Comparison of ENCODE assay signal across 22 cellular contexts in genomic region chr12:96635844-96636243, GRCh38.
DNase-seq lines count a peak whose midpoint lies in the region; ATAC-seq and TF ChIP-seq lines count a peak whose summit lies in the region.
"Had no signal": no experiment of that assay in that cellular context is flagged by ENCODE, and none has a peak within 500 bp of the region (broad histone marks: within the 10 kb centered on the region; RNA-seq: fewer than 3 reads in every experiment).

No MANE protein-coding gene starts in this region.

- no peaks in the 10 kb centered on the region for H3K27me3 ChIP-seq in IMR-90 (ENCODE audit: control insufficient read depth, insufficient read depth, low read length)
- H3K27me3 ChIP-seq: MG63 had no signal

- no peak overlapping the region for H2AFZ ChIP-seq in IMR-90 (replicated peaks; ENCODE audit: low read length, poor library complexity)
- H2AFZ ChIP-seq: PC-9 had no signal

- no peak for DNase-seq in activated CD8-positive, alpha-beta T cell treated with anti-CD3 and anti-CD28 coated beads for 36 hours
- no peak for DNase-seq in activated CD8-positive, alpha-beta T cell treated with anti-CD3 and anti-CD28 coated beads, Interleukin-2, amount 10 ng/mL, durations not matched to agents 7 days and 5 days
- DNase-seq in IMR-90 (no peak), SW480 (ENCODE audit: low spot score) (peak; percentile 8), islet precursor cell (peak; percentile 76), omental fat pad (ENCODE audit: low spot score) (no peak), HEK293T (ENCODE audit: extremely low spot score) (no peak)
- DNase-seq in activated effector memory CD4-positive, alpha-beta T cell treated with anti-CD3 and anti-CD28 coated beads, Interleukin-2, amount 50 U/mL, for 16 hours: no peak
- DNase-seq: Calu3, DMS79 treated with DMSO at 0.1 percent for 48 hours, H7, Karpas-422, MG63, NCI-H1048, NCI-H1417 treated with DMSO at 0.1 percent for 48 hours, NCI-H1694 treated with DMSO at 0.1 percent for 48 hours, NCI-H2081, NCI-H2227 treated with DMSO at 0.1 percent for 48 hours, NCI-H526 treated with DMSO at 0.1 percent for 48 hours, PC-9, SHP77 had no signal

- no peak overlapping the region for H3K9ac ChIP-seq in IMR-90 (ENCODE audit: low read depth, low read length)

- H3K27ac ChIP-seq in IMR-90 (ENCODE audit: insufficient read depth, low read length): no peak overlapping the region
- H3K27ac ChIP-seq: 22Rv1, PC-9 had no signal

- in situ Hi-C loops in IMR-90 (cut with MboI; ENCODE audit: low sequenced_read_pairs): no loop called here

- H2BK5ac ChIP-seq in IMR-90 (ENCODE audit: low read depth, low read length, poor library complexity, severe bottlenecking): no peak overlapping the region

- no peak overlapping the region for H2AK5ac ChIP-seq in IMR-90 (ENCODE audit: low read depth, low read length)

- no peaks in the 10 kb centered on the region for H3K4me1 ChIP-seq in IMR-90 (ENCODE audit: control insufficient read depth, insufficient read depth, low read length)

- BruUV-seq in IMR-90 (replicated peaks; lab: Mats Ljungman, UMichigan): no TSS peak

- H3K36me3 ChIP-seq in IMR-90 (ENCODE audit: control insufficient read depth, insufficient read depth, low read length): no peaks in the 10 kb centered on the region
- H3K36me3 ChIP-seq: MG63 had no signal

- TF ChIP-seq RAD21 in IMR-90 (IDR thresholded peaks at IDR 0.05; ENCODE audit: low read length): no peak

- H3K79me1 ChIP-seq in IMR-90 (ENCODE audit: low read depth in 1 of 2, low read length in 2 of 2): no peaks in the 10 kb centered on the region

- no peaks in the 10 kb centered on the region for H3K9me3 ChIP-seq in IMR-90 (ENCODE audit: control insufficient read depth, insufficient read depth, low read length)
- H3K9me3 ChIP-seq: MG63 had no signal

- peak; percentile 49 for ATAC-seq in activated CD8-positive, alpha-beta T cell treated with anti-CD3 and anti-CD28 coated beads for 36 hours
- ATAC-seq in activated CD8-positive, alpha-beta T cell treated with anti-CD3 and anti-CD28 coated beads, Interleukin-2, amount 10 ng/mL, durations not matched to agents 7 days and 5 days: no peak
- ATAC-seq in IMR-90 (ENCODE audit: low read depth) (no peak), omental fat pad (ENCODE audit: low FRiP score) (no peak)

- CTCF ChIA-PET in activated CD8-positive, alpha-beta T cell treated with anti-CD3 and anti-CD28 coated beads for 36 hours (lab: Charles Lee): no interaction called here
- CTCF ChIA-PET in activated CD8-positive, alpha-beta T cell treated with anti-CD3 and anti-CD28 coated beads, Interleukin-2, amount 10 ng/mL, durations not matched to agents 7 days and 5 days (lab: Charles Lee): no interaction called here
- CTCF ChIA-PET in IMR-90 (lab: Yijun Ruan, JAX) (no interaction called here), HEK293T (lab: Yijun Ruan, JAX) (no interaction called here)

- no peak overlapping the region for H2BK15ac ChIP-seq in IMR-90 (ENCODE audit: low read depth, low read length)

- H4K91ac ChIP-seq in IMR-90 (ENCODE audit: insufficient read depth, low read depth, low read length): no peak overlapping the region

- no peaks in the 10 kb centered on the region for H3K9me3 Mint-ChIP-seq in activated CD8-positive, alpha-beta T cell treated with anti-CD3 and anti-CD28 coated beads for 36 hours
- no peaks in the 10 kb centered on the region for H3K9me3 Mint-ChIP-seq in activated CD8-positive, alpha-beta T cell treated with anti-CD3 and anti-CD28 coated beads, Interleukin-2, amount 10 ng/mL, durations not matched to agents 7 days and 5 days (ENCODE audit: insufficient read depth)

- H2BK20ac ChIP-seq in IMR-90 (ENCODE audit: low read depth, low read length): no peak overlapping the region

- no peak overlapping the region for H3K23ac ChIP-seq in IMR-90 (ENCODE audit: low read depth, low read length)

- TF ChIP-seq POLR2A in IMR-90 (IDR thresholded peaks at IDR 0.05; ENCODE audit: low read depth, low read length): no peak

- intact Hi-C loops in activated CD8-positive, alpha-beta T cell treated with anti-CD3 and anti-CD28 coated beads for 36 hours (cut with micrococcal nuclease): no loop called here
- intact Hi-C loops in IMR-90 (cut with micrococcal nuclease): no loop called here

- H3K14ac ChIP-seq in IMR-90 (replicated peaks; ENCODE audit: low read depth, low read length): no peak overlapping the region

- no peak overlapping the region for H3K56ac ChIP-seq in IMR-90 (ENCODE audit: extremely low read depth, insufficient read depth, low read length)

- no peaks in the 10 kb centered on the region for H3K4me1 Mint-ChIP-seq in activated CD8-positive, alpha-beta T cell treated with anti-CD3 and anti-CD28 coated beads for 36 hours (ENCODE audit: low read depth)
- H3K4me1 Mint-ChIP-seq in activated CD8-positive, alpha-beta T cell treated with anti-CD3 and anti-CD28 coated beads, Interleukin-2, amount 10 ng/mL, durations not matched to agents 7 days and 5 days (ENCODE audit: low read depth): no peaks in the 10 kb centered on the region

- no peak overlapping the region for H4K8ac ChIP-seq in IMR-90 (ENCODE audit: low read depth in 2 of 2, low read length in 2 of 2)

- POLR2A ChIA-PET in activated CD8-positive, alpha-beta T cell treated with anti-CD3 and anti-CD28 coated beads for 36 hours (lab: Charles Lee): interaction anchor here (1.5 kb wide), 1 partner anchor 30 kb away, joined by 3 read pairs; no protein-coding TSS in a partner anchor
- POLR2A ChIA-PET in activated CD8-positive, alpha-beta T cell treated with anti-CD3 and anti-CD28 coated beads, Interleukin-2, amount 10 ng/mL, durations not matched to agents 7 days and 5 days (lab: Charles Lee): no interaction called here
- POLR2A ChIA-PET in IMR-90 (lab: Charles Lee; ENCODE audit: unreplicated experiment) (no interaction called here), HEK293T (lab: Yijun Ruan, JAX) (no interaction called here)

- dilution Hi-C loops in IMR-90 (cut with HindIII; ENCODE audit: low sequenced_read_pairs, unreplicated experiment): no loop called here

- H2AK9ac ChIP-seq in IMR-90 (replicated peaks; ENCODE audit: low read depth, low read length, poor library complexity): peak overlapping the region; percentile 73

- H3K36me3 Mint-ChIP-seq in activated CD8-positive, alpha-beta T cell treated with anti-CD3 and anti-CD28 coated beads for 36 hours (ENCODE audit: low read depth): no peaks in the 10 kb centered on the region
- no peaks in the 10 kb centered on the region for H3K36me3 Mint-ChIP-seq in activated CD8-positive, alpha-beta T cell treated with anti-CD3 and anti-CD28 coated beads, Interleukin-2, amount 10 ng/mL, durations not matched to agents 7 days and 5 days (ENCODE audit: low read depth)

- H3K27me3 Mint-ChIP-seq in activated CD8-positive, alpha-beta T cell treated with anti-CD3 and anti-CD28 coated beads for 36 hours: peaks cover 6% of the 10 kb centered on the region
- peaks cover 5% of the 10 kb centered on the region for H3K27me3 Mint-ChIP-seq in activated CD8-positive, alpha-beta T cell treated with anti-CD3 and anti-CD28 coated beads, Interleukin-2, amount 10 ng/mL, durations not matched to agents 7 days and 5 days (ENCODE audit: low read depth)

- H3K9me1 ChIP-seq in IMR-90 (ENCODE audit: insufficient read depth, low read length): no peaks in the 10 kb centered on the region

- H3K4ac ChIP-seq in IMR-90 (ENCODE audit: low read depth, low read length): no peak overlapping the region

- no peaks in the 10 kb centered on the region for H4K20me1 ChIP-seq in IMR-90 (ENCODE audit: insufficient read depth, low read length)

- no peak overlapping the region for H3K4me3 Mint-ChIP-seq in activated CD8-positive, alpha-beta T cell treated with anti-CD3 and anti-CD28 coated beads for 36 hours
- H3K4me3 Mint-ChIP-seq in activated CD8-positive, alpha-beta T cell treated with anti-CD3 and anti-CD28 coated beads, Interleukin-2, amount 10 ng/mL, durations not matched to agents 7 days and 5 days: no peak overlapping the region

- H3K4me3 ChIP-seq in IMR-90 (ENCODE audit: insufficient read depth, low read depth, low read length): no peak overlapping the region
- H3K4me3 ChIP-seq: MG63, PC-9 had no signal

- no peak overlapping the region for H3K27ac Mint-ChIP-seq in activated CD8-positive, alpha-beta T cell treated with anti-CD3 and anti-CD28 coated beads for 36 hours
- no peak overlapping the region for H3K27ac Mint-ChIP-seq in activated CD8-positive, alpha-beta T cell treated with anti-CD3 and anti-CD28 coated beads, Interleukin-2, amount 10 ng/mL, durations not matched to agents 7 days and 5 days

- H3K4me2 ChIP-seq in IMR-90 (ENCODE audit: low read depth, low read length): no peak overlapping the region
- H3K4me2 ChIP-seq: PC-9 had no signal

- no peak overlapping the region for H4K5ac ChIP-seq in IMR-90 (ENCODE audit: low read depth, low read length)

- WGBS in IMR-90 (ENCODE audit: extremely low coverage in 2 of 2, insufficient read length in 1 of 2), 2 experiments: no CpG with 5 or more reads among the region's 3 CpGs

- H2BK120ac ChIP-seq in IMR-90 (ENCODE audit: low read depth, low read length): no peak overlapping the region

- no peak for TF ChIP-seq CTCF in activated CD8-positive, alpha-beta T cell treated with anti-CD3 and anti-CD28 coated beads for 36 hours (IDR thresholded peaks at IDR 0.05)
- TF ChIP-seq CTCF in IMR-90 (conservative IDR thresholded peaks at IDR 0.05; ENCODE audit: low read depth, low read length) (no peak), omental fat pad (IDR thresholded peaks at IDR 0.05) (no peak)

- no peak overlapping the region for H3K18ac ChIP-seq in IMR-90 (ENCODE audit: low read depth, low read length)

TF ChIP-seq in IMR-90, 13 proteins besides CTCF, POLR2A, EP300 and RAD21 (continues in another document):
- TF ChIP-seq FOS (IDR thresholded peaks at IDR 0.05; ENCODE audit: low read depth, low read length): no peak
- no peak for TF ChIP-seq RCOR1 (IDR thresholded peaks at IDR 0.05; ENCODE audit: insufficient replicate concordance, low read length)
- no peak for TF ChIP-seq SMC3 (IDR thresholded peaks at IDR 0.05; ENCODE audit: low read depth, low read length)

TF ChIP-seq in HEK293T, 16 proteins besides CTCF, POLR2A, EP300 and RAD21 (continues in another document):
- TF ChIP-seq ARNT (IDR thresholded peaks at IDR 0.05): no peak
- no peak for TF ChIP-seq SUZ12 (IDR thresholded peaks at IDR 0.05)
- no peak for TF ChIP-seq ELF4 (IDR thresholded peaks at IDR 0.05)
- TF ChIP-seq TARDBP (IDR thresholded peaks at IDR 0.05): no peak
- TF ChIP-seq FOXA1 (IDR thresholded peaks at IDR 0.05): no peak
- TF ChIP-seq ZNF384 (IDR thresholded peaks at IDR 0.05): no peak
- TF ChIP-seq CTBP1 (IDR thresholded peaks at IDR 0.05; ENCODE audit: borderline replicate concordance): no peak
- no peak for TF ChIP-seq FOXK2 (IDR thresholded peaks at IDR 0.05)
- no peak for TF ChIP-seq BHLHE40 (IDR thresholded peaks at IDR 0.05; ENCODE audit: borderline replicate concordance)
- TF ChIP-seq NFRKB (IDR thresholded peaks at IDR 0.05): no peak
- no peak for TF ChIP-seq L3MBTL2 (conservative IDR thresholded peaks at IDR 0.05)
- no peak for TF ChIP-seq LEF1 (IDR thresholded peaks at IDR 0.05; ENCODE audit: borderline replicate concordance)

Comparison
In these comparisons a context has a peak if more than half of its experiments do, and no peak if none do; other contexts are left out.
1. DNase-seq: peak in SW480 (single experiment) and islet precursor cell (single experiment); none in activated CD8-positive, alpha-beta T cell treated with anti-CD3 and anti-CD28 coated beads for 36 hours (single experiment), activated CD8-positive, alpha-beta T cell treated with anti-CD3 and anti-CD28 coated beads, Interleukin-2, amount 10 ng/mL, durations not matched to agents 7 days and 5 days (single experiment), IMR-90 (single experiment), activated effector memory CD4-positive, alpha-beta T cell treated with anti-CD3 and anti-CD28 coated beads, Interleukin-2, amount 50 U/mL, for 16 hours (single experiment), omental fat pad (single experiment) and HEK293T (single experiment).